In genomic region chr10:110671788-110672579, GRCh38 we compare ENCODE assay signal across 8 cellular contexts. TPM values are rescaled to one million over a fixed set of nuclear protein-coding genes. Genes with fewer than 3 reads are reported as not detected.
DNase-seq lines count a peak whose midpoint lies in the region; ATAC-seq and TF ChIP-seq lines count a peak whose summit lies in the region.

No MANE protein-coding gene starts in this region.

- no peak for TF ChIP-seq POLR2A in breast epithelium (IDR thresholded peaks at IDR 0.05)
- no peak for TF ChIP-seq POLR2A in spleen (IDR thresholded peaks at IDR 0.05)

- H3K79me2 ChIP-seq in KMS-11 (ENCODE audit: insufficient read depth, low read depth): no peaks in the 10 kb centered on the region

- H3K36me3 ChIP-seq in GM06990 (ENCODE audit: control insufficient read depth, insufficient read depth, low read length): no peaks in the 10 kb centered on the region
- H3K36me3 ChIP-seq in KMS-11 (ENCODE audit: insufficient read depth): no peaks in the 10 kb centered on the region
- no peaks in the 10 kb centered on the region for H3K36me3 ChIP-seq in breast epithelium
- H3K36me3 ChIP-seq in spleen: no peaks in the 10 kb centered on the region

- WGBS in spleen, 5 donors: 0 to 1% (median 1%) methylated on average over 40 to 47 of the region's 47 CpGs

- no peaks in the 10 kb centered on the region for H3K27me3 ChIP-seq in GM06990 (replicated peaks; ENCODE audit: control insufficient read depth, insufficient read depth, low read length)
- H3K27me3 ChIP-seq in KMS-11 (ENCODE audit: insufficient read depth, low read depth): no peaks in the 10 kb centered on the region
- H3K27me3 ChIP-seq in breast epithelium: no peaks in the 10 kb centered on the region
- H3K27me3 ChIP-seq in spleen (replicated peaks in 1 of 7): peaks cover 0 to 14% (median 0%) of the 10 kb centered on the region in 7 donors

- no peaks in the 10 kb centered on the region for H4K20me1 ChIP-seq in KMS-11 (ENCODE audit: insufficient read depth)

- peak; percentile 99 for ATAC-seq in GM21825 (IDR thresholded peaks at IDR 0.05; ENCODE audit: unreplicated experiment)

- H3K27ac ChIP-seq in KMS-11 (peak overlapping the region; percentile 53; the same call in 1 of the 2 replicates), VCaP (peak overlapping the region; percentile 43; the same call in 1 of the 2 replicates), breast epithelium (peak overlapping the region in 1 of 2 donors; percentile 52), spleen (peak overlapping the region in 7 of 8 donors; percentile 12 to 90 (median 80))

- peak overlapping the region; percentile 71 for H3K4me3 ChIP-seq in GM06990 (replicated peaks; ENCODE audit: low read depth, low read length)
- peak overlapping the region; percentile 25 for H3K4me3 ChIP-seq in KMS-11 (IDR thresholded peaks at IDR 0.05; ENCODE audit: insufficient read depth, low read depth, low read length)
- H3K4me3 ChIP-seq in breast epithelium: peak overlapping the region; percentile 53 to 72 (median 58)
- peak overlapping the region; percentile 35 to 76 (median 51) for H3K4me3 ChIP-seq in spleen

- H3K4me2 ChIP-seq in KMS-11: peak overlapping the region; percentile 44

- peaks cover 11% of the 10 kb centered on the region for H3K4me1 ChIP-seq in KMS-11 (ENCODE audit: low read depth, poor library complexity, severe bottlenecking)
- H3K4me1 ChIP-seq in breast epithelium: no peaks in the 10 kb centered on the region
- peaks cover 4 to 26% (median 8%) of the 10 kb centered on the region in 6 donors for H3K4me1 ChIP-seq in spleen

- H3K9me3 ChIP-seq in breast epithelium (no peaks in the 10 kb centered on the region), spleen (no peaks in the 10 kb centered on the region)

- peak overlapping the region; percentile 82 for H3K9ac ChIP-seq in KMS-11

- intact Hi-C loops in breast epithelium (cut with DNase I; ENCODE audit: low total_unique reads) (no loop called here), spleen (cut with DNase I; ENCODE audit: low total_unique reads) (no loop called here)

- peak overlapping the region; percentile 95 for H2AFZ ChIP-seq in KMS-11 (ENCODE audit: low read depth)

- TF ChIP-seq CTCF in GM06990 (IDR thresholded peaks at IDR 0.05; ENCODE audit: insufficient read depth, low read length, poor library complexity, severe bottlenecking) (peak; percentile 97), KMS-11 (conservative IDR thresholded peaks at IDR 0.05; ENCODE audit: low read depth, low read length) (peak; percentile 86), VCaP (conservative IDR thresholded peaks at IDR 0.05) (peak; percentile 92), breast epithelium (IDR thresholded peaks at IDR 0.05) (peak; percentile 52 to 74 (median 68)), spleen (IDR thresholded peaks at IDR 0.05 in 8 of 11, conservative IDR thresholded peaks at IDR 0.05 in 3 of 11) (peak; percentile 42 to 92 (median 76))

- DNase-seq in GM06990 (ENCODE audit: extremely low read depth, insufficient read length): peak; percentile 84
- DNase-seq in breast epithelium (ENCODE audit: low spot score in 2 of 2): peak; percentile 39 to 58
- peak; percentile 62 for DNase-seq in inferior parietal cortex (ENCODE audit: extremely low spot score)
- peak; percentile 95 for DNase-seq in spleen
- DNase-seq in NCI-H446 treated with DMSO at 0.1 percent for 48 hours (lab: John Stamatoyannopoulos, UW): no peak

RNA-seq across cellular contexts. Expression of gene RBM20, which starts 27.8 kb away (rescaled TPM):
- total RNA-seq in breast epithelium (1 to 10 TPM in 2 of 3 donors, under 1 TPM in 1; 0.48 to 3.1 (median 1.6) TPM), spleen (under 1 TPM in 6 of 7 donors, not detected in 1; 0.07 to 0.72 (median 0.42) TPM)
- under 1 TPM; 0.04 to 0.45 (median 0.09) TPM for polyA plus RNA-seq in spleen
